In the genomic region with DNA sequence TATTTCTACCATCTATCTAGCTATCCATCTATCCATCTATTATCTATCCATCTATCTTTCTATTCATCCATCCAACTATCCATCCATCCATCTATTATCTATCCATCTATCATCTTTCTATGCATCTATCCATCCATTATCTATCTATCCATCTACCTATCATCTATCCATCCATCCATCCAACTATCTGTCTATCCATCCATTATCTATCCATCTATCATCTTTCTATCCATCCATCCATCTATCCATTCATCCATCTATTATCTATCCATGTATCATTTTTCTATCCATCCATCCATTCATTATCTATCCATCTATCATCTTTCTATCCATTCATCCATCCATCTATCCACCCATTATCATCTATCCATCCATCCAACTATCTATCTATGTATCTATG, we compare ENCODE assay signal across 11 cellular contexts. TPM values are rescaled to one million over a fixed set of nuclear protein-coding genes. Genes with fewer than 3 reads are reported as not detected.
"Had no signal": no experiment of that assay in that cellular context is flagged by ENCODE, and none has a peak within 500 bp of the region (broad histone marks: within the 10 kb centered on the region; RNA-seq: fewer than 3 reads in every experiment).

No MANE protein-coding gene starts in this region.

- H3K36me3 ChIP-seq: HAP-1 had no signal

- H3K27ac Mint-ChIP-seq: GM23338, H9, HFFc6 had no signal

- DNase-seq: GM23248, GOT3, H7, H9, HCEC 1CT, HFFc6 had no signal

- H3K4me1 ChIP-seq: HAP-1 had no signal

- ATAC-seq: GM23338, HCT116 had no signal

- H3K4me3 ChIP-seq: GM23248, GM23338, HAP-1 had no signal

- H2AFZ ChIP-seq: GM23248, GM23338 had no signal

- H3K9me3 Mint-ChIP-seq: HFFc6 had no signal

- H3K27ac ChIP-seq: GM23248 had no signal

- H3K9ac ChIP-seq: GM23248 had no signal

- FAIRE-seq: H54 had no signal

- H3K4me2 ChIP-seq: GM23338 had no signal

- H3K4me3 Mint-ChIP-seq: GM23338, H9, HFFc6 had no signal

- H3K9me3 ChIP-seq: HAP-1 had no signal

RNA-seq across cellular contexts. Expression of a gene that starts 38.8 kb away (rescaled TPM):
- total RNA-seq: GM23248, H4, H7, H9, HFFc6 had no signal
- polyA plus RNA-seq: GM23248 had no signal
